10 cellular contexts compared by ENCODE assay signal in the genomic region with DNA sequence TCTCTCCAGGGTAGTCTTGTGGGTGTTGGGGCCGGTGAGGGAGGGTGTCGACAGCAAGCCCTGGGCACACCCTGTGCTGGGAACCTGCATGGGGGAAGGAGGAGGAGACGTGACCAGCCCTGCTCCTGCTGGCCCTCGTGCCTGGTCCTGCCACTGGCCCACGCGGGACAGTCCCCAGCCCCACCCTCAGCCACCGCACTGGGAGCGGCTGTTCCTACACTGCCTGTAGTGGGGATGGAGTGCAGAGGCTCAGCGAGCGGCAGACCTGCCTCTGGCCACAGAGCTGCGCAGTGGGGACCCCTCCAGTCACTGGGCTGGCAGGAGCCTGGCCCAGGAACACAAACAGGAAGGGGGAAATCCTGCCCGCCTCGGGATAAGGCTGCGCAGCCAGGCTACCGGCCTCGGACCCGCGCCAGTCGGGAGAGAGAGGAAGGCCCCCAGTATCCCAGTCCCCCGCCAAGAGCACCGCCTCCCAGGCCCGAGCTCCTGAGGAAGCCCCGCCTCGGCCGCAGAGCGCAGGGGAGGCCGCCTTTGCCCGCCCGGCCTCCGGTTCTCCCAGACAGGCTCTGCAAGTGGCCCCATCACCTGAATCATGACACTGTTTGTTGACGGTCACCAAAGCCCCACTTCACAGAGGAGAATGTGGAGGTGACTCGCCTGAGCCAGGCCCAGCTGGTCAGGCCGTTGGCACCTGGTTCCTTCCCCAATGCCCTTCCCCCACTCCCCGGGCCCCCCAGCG. TPM values are rescaled to one million over a fixed set of nuclear protein-coding genes. Genes with fewer than 3 reads are reported as not detected.
DNase-seq lines count a peak whose midpoint lies in the region; ATAC-seq and TF ChIP-seq lines count a peak whose summit lies in the region.
"Had no signal": no experiment of that assay in that cellular context is flagged by ENCODE, and none has a peak within 500 bp of the region (broad histone marks: within the 10 kb centered on the region; RNA-seq: fewer than 3 reads in every experiment).

No MANE protein-coding gene starts in this region.

- CTCF ChIA-PET in mammary epithelial cell (lab: Charles Lee; ENCODE audit: low non-redundant PET): no interaction called here

- H3K4me1 ChIP-seq in mammary epithelial cell (ENCODE audit: insufficient read depth, low read length) (peaks cover 64% of the 10 kb centered on the region), stomach smooth muscle (ENCODE audit: control insufficient read depth, insufficient read depth, low read length) (peaks cover 71% of the 10 kb centered on the region)

- no peaks in the 10 kb centered on the region for H4K20me1 ChIP-seq in mammary epithelial cell (ENCODE audit: insufficient read depth, low read length)

- DNase-seq in HUDEP-2 (lab: John Stamatoyannopoulos, UW; ENCODE audit: unreplicated experiment in 76 of 76) (peak in 53 of 76 experiments; percentile 7 to 63 (median 41)), mammary epithelial cell (peak; percentile 71), NCI-H1694 (lab: John Stamatoyannopoulos, UW) (no peak), AG08395 (ENCODE audit: low spot score) (no peak), NCI-H1092 treated with DMSO at 0.1 percent for 48 hours (lab: John Stamatoyannopoulos, UW) (no peak)

- H3K27me3 ChIP-seq in mammary epithelial cell (ENCODE audit: insufficient read depth, low read length): no peaks in the 10 kb centered on the region
- peaks cover 15% of the 10 kb centered on the region for H3K27me3 ChIP-seq in layer of hippocampus (ENCODE audit: control insufficient read depth, insufficient read depth, low read length)
- no peaks in the 10 kb centered on the region for H3K27me3 ChIP-seq in stomach smooth muscle (ENCODE audit: control insufficient read depth in 1 of 2, insufficient read depth in 2 of 2, low read length in 2 of 2)
- H3K27me3 ChIP-seq: SJSA1 had no signal

- WGBS in mammary epithelial cell (ENCODE audit: low coverage, missing lambda C conversion rate): 0% methylated on average over 2 of the region's 35 CpGs

- peak in 1 of 2 donors; percentile 10 for TF ChIP-seq CTCF in mammary epithelial cell (conservative IDR thresholded peaks at IDR 0.05 in 1 of 2, IDR thresholded peaks at IDR 0.05 in 1 of 2; ENCODE audit: extremely low read depth in 1 of 2, insufficient read depth in 1 of 2, low read depth in 1 of 2, low read length in 2 of 2)

- H2AFZ ChIP-seq in mammary epithelial cell (ENCODE audit: low read depth, low read length): peak overlapping the region; percentile 61

- H3K27ac ChIP-seq in mammary epithelial cell (ENCODE audit: insufficient read depth, low read depth, low read length) (peak overlapping the region; percentile 98), layer of hippocampus (ENCODE audit: low read depth, low read length) (peak overlapping the region; percentile 30), stomach smooth muscle (ENCODE audit: low read length) (peak overlapping the region; percentile 97)
- H3K27ac ChIP-seq: SJSA1 had no signal

- intact Hi-C loops in mammary epithelial cell (cut with micrococcal nuclease): loop anchor here (5.0 kb wide), 1 partner anchor 215 kb away; a partner anchor contains a TSS

- in situ Hi-C loops in mammary epithelial cell (cut with MboI; ENCODE audit: low sequenced_read_pairs in 2 of 2): no loop called here

- peak overlapping the region; percentile 77 for H3K4me2 ChIP-seq in mammary epithelial cell (ENCODE audit: insufficient read depth, low read depth, low read length)

- dilution Hi-C loops in mammary epithelial cell (cut with HindIII; ENCODE audit: low sequenced_read_pairs): no loop called here

- no peaks in the 10 kb centered on the region for H3K36me3 ChIP-seq in mammary epithelial cell (ENCODE audit: insufficient read depth, low read length)
- peaks cover 0 to 3% of the 10 kb centered on the region in 2 donors for H3K36me3 ChIP-seq in stomach smooth muscle (ENCODE audit: control insufficient read depth in 2 of 2, insufficient read depth in 2 of 2, low read length in 2 of 2)
- H3K36me3 ChIP-seq: SJSA1 had no signal

- no peak for ATAC-seq in GM21381 (IDR thresholded peaks at IDR 0.05; ENCODE audit: unreplicated experiment)

- H3K79me2 ChIP-seq in mammary epithelial cell (ENCODE audit: insufficient read depth, low read length): peaks cover 11% of the 10 kb centered on the region

- H3K4me3 ChIP-seq in mammary epithelial cell (replicated peaks in 1 of 3; ENCODE audit: insufficient read depth in 1 of 3, low read depth in 2 of 3, low read length in 3 of 3) (peak overlapping the region; percentile 1 to 43 (median 24)), stomach smooth muscle (ENCODE audit: low read length in 2 of 2) (peak overlapping the region; percentile 83 to 84)
- H3K4me3 ChIP-seq: SJSA1 had no signal

- H3K9me3 ChIP-seq in mammary epithelial cell (replicated peaks; ENCODE audit: insufficient read depth, low read length) (no peaks in the 10 kb centered on the region), stomach smooth muscle (ENCODE audit: control insufficient read depth in 2 of 2, low read length in 2 of 2) (no peaks in the 10 kb centered on the region)
- H3K9me3 ChIP-seq: SJSA1 had no signal

- BruUV-seq in mammary epithelial cell (replicated peaks; lab: Mats Ljungman, UMichigan): no TSS peak

- H3K9ac ChIP-seq in mammary epithelial cell (ENCODE audit: insufficient read depth, low read length) (peak overlapping the region; percentile 81), stomach smooth muscle (ENCODE audit: low read length in 2 of 2) (peak overlapping the region; percentile 47 to 59)

RNA-seq across cellular contexts. Expression of a gene that starts 10.6 kb away (rescaled TPM):
- total RNA-seq in mammary epithelial cell: 100 to 1,000 TPM; 110 to 302 TPM
- polyA plus RNA-seq in mammary epithelial cell: 43.1 TPM
- polyA minus RNA-seq in mammary epithelial cell: 327 TPM

RNA-seq across cellular contexts. Expression of a gene that starts 18.0 kb away (rescaled TPM):
- 10 to 100 TPM; 11.0 to 14.7 TPM for total RNA-seq in mammary epithelial cell
- 7.4 TPM for polyA plus RNA-seq in mammary epithelial cell
- 3.0 TPM for polyA minus RNA-seq in mammary epithelial cell

RNA-seq across cellular contexts. Expression of a gene that starts 42.9 kb away (rescaled TPM):
- under 1 TPM in 1 of 2 donors, not detected in 1; 0.09 TPM for total RNA-seq in mammary epithelial cell
- polyA plus RNA-seq in mammary epithelial cell: 0.01 TPM
- not detected for polyA minus RNA-seq in mammary epithelial cell
- total RNA-seq: dermis microvascular lymphatic vessel endothelial cell, SJSA1 had no signal

RNA-seq across cellular contexts. Expression of a gene that starts 53.3 kb away (rescaled TPM):
- total RNA-seq in mammary epithelial cell: 10 to 100 TPM; 38.2 to 61.7 TPM
- 53.4 TPM for polyA plus RNA-seq in mammary epithelial cell
- polyA minus RNA-seq in mammary epithelial cell: 38.9 TPM

Comparison
In these comparisons a context has a peak if more than half of its experiments do, and no peak if none do; other contexts are left out.
1. DNase-seq: peak in HUDEP-2 (53 of 76) and mammary epithelial cell (single experiment); none in NCI-H1694 (single experiment), AG08395 (single experiment) and NCI-H1092 treated with DMSO at 0.1 percent for 48 hours (single experiment).
2. H3K27ac ChIP-seq: peak in every context shown above with its lines; median percentile 98 in mammary epithelial cell; 97 in stomach smooth muscle; 30 in layer of hippocampus.